Comparison of ENCODE assay signal across 1 cellular context in genomic region chr5:132837868-132838267, GRCh38.
TF ChIP-seq lines count a peak whose summit lies in the region.

No MANE protein-coding gene starts in this region.

TF ChIP-seq in liver, 16 proteins besides CTCF, POLR2A, EP300 and RAD21 (continued from another document):
- TF ChIP-seq, protein P1, sequence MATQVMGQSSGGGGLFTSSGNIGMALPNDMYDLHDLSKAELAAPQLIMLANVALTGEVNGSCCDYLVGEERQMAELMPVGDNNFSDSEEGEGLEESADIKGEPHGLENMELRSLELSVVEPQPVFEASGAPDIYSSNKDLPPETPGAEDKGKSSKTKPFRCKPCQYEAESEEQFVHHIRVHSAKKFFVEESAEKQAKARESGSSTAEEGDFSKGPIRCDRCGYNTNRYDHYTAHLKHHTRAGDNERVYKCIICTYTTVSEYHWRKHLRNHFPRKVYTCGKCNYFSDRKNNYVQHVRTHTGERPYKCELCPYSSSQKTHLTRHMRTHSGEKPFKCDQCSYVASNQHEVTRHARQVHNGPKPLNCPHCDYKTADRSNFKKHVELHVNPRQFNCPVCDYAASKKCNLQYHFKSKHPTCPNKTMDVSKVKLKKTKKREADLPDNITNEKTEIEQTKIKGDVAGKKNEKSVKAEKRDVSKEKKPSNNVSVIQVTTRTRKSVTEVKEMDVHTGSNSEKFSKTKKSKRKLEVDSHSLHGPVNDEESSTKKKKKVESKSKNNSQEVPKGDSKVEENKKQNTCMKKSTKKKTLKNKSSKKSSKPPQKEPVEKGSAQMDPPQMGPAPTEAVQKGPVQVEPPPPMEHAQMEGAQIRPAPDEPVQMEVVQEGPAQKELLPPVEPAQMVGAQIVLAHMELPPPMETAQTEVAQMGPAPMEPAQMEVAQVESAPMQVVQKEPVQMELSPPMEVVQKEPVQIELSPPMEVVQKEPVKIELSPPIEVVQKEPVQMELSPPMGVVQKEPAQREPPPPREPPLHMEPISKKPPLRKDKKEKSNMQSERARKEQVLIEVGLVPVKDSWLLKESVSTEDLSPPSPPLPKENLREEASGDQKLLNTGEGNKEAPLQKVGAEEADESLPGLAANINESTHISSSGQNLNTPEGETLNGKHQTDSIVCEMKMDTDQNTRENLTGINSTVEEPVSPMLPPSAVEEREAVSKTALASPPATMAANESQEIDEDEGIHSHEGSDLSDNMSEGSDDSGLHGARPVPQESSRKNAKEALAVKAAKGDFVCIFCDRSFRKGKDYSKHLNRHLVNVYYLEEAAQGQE (IDR thresholded peaks at IDR 0.05), result peak; percentile 88
- TF ChIP-seq FOXA2 (IDR thresholded peaks at IDR 0.05) (peak; percentile 73), TAF1 (conservative IDR thresholded peaks at IDR 0.05) (peak; percentile 24), SP1 (IDR thresholded peaks at IDR 0.05) (peak; percentile 79), HNF4G (IDR thresholded peaks at IDR 0.05) (no peak), ZBTB33 (IDR thresholded peaks at IDR 0.05) (peak; percentile 36), JUND (IDR thresholded peaks at IDR 0.05) (peak in 1 of 2 donors; percentile 78), HNF4A (conservative IDR thresholded peaks at IDR 0.05) (peak in 1 of 2 donors; percentile 58), YY1 (IDR thresholded peaks at IDR 0.05) (no peak), EGR1 (IDR thresholded peaks at IDR 0.05; ENCODE audit: low read depth in 2 of 2) (peak in 1 of 2 donors; percentile 65)
- TF ChIP-seq, protein P2, sequence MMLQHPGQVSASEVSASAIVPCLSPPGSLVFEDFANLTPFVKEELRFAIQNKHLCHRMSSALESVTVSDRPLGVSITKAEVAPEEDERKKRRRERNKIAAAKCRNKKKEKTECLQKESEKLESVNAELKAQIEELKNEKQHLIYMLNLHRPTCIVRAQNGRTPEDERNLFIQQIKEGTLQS (IDR thresholded peaks at IDR 0.05), result no peak
